Comparison of ENCODE assay signal across 8 cellular contexts in genomic region chr10:73590881-73591577, GRCh38. TPM values are rescaled to one million over a fixed set of nuclear protein-coding genes. Genes with fewer than 3 reads are reported as not detected.
DNase-seq lines count a peak whose midpoint lies in the region; TF ChIP-seq lines count a peak whose summit lies in the region.

Gene USP54 (minus strand): TSS chr10:73591342. CDS start chr10:73575658, 15,684 bp downstream.

- H3K4me3 ChIP-seq in esophagus muscularis mucosa (peak within 1 kb of the TSS in 1 of 4 donors; percentile 11), mucosa of rectum (ENCODE audit: low read length in 2 of 2) (peak within 1 kb of the TSS; percentile 55 to 60)

- H3K27me3 ChIP-seq in esophagus muscularis mucosa: no peaks in the 10 kb centered on the region
- no peaks in the 10 kb centered on the region for H3K27me3 ChIP-seq in mucosa of rectum (ENCODE audit: control insufficient read depth in 2 of 2, insufficient read depth in 2 of 2, low read length in 2 of 2)

- H3K36me3 ChIP-seq in esophagus muscularis mucosa: no peaks in the 10 kb centered on the region
- no peaks in the 10 kb centered on the region for H3K36me3 ChIP-seq in mucosa of rectum (ENCODE audit: control insufficient read depth in 2 of 2, insufficient read depth in 2 of 2, low read length in 2 of 2)

- CTCF ChIA-PET in activated naive CD4-positive, alpha-beta T cell treated with anti-CD3 and anti-CD28 coated beads for 36 hours (lab: Charles Lee): interaction anchor here (0.6 to 1.8 kb wide), 2 partner anchors 53 to 141 kb away, joined by 4 to 6 read pairs; no protein-coding TSS in a partner anchor

- H3K9me3 ChIP-seq in esophagus muscularis mucosa (no peaks in the 10 kb centered on the region), mucosa of rectum (ENCODE audit: control insufficient read depth in 2 of 2, low read length in 2 of 2) (no peaks in the 10 kb centered on the region)

- intact Hi-C loops in activated naive CD4-positive, alpha-beta T cell treated with anti-CD3 and anti-CD28 coated beads for 36 hours (cut with micrococcal nuclease): loop anchor here (1.0 to 5.0 kb wide), 3 partner anchors 34 to 179 kb away; partner anchors contain the start of genes ANXA7 and MYOZ1
- intact Hi-C loops in esophagus muscularis mucosa (cut with DNase I): no loop called here

- peak within 1 kb of the TSS; percentile 71 for H3K27ac Mint-ChIP-seq in activated naive CD4-positive, alpha-beta T cell treated with anti-CD3 and anti-CD28 coated beads for 36 hours
- peak within 1 kb of the TSS; percentile 64 for H3K27ac Mint-ChIP-seq in T-helper 2 cell treated with Interferon-gamma antibody and Interleukin-4, amounts not matched to agents 5 μg/mL and 100 μg/mL, for 36 hours

- TF ChIP-seq CTCF in esophagus muscularis mucosa (IDR thresholded peaks at IDR 0.05): no peak

- peak within 1 kb of the TSS; percentile 44 for H3K4me3 Mint-ChIP-seq in activated naive CD4-positive, alpha-beta T cell treated with anti-CD3 and anti-CD28 coated beads for 36 hours
- H3K4me3 Mint-ChIP-seq in T-helper 2 cell treated with Interferon-gamma antibody and Interleukin-4, amounts not matched to agents 5 μg/mL and 100 μg/mL, for 36 hours: peak within 1 kb of the TSS; percentile 76

- H3K27me3 Mint-ChIP-seq in activated naive CD4-positive, alpha-beta T cell treated with anti-CD3 and anti-CD28 coated beads for 36 hours (ENCODE audit: low read depth): no peaks in the 10 kb centered on the region
- H3K27me3 Mint-ChIP-seq in T-helper 2 cell treated with Interferon-gamma antibody and Interleukin-4, amounts not matched to agents 5 μg/mL and 100 μg/mL, for 36 hours (ENCODE audit: low read depth): peaks cover 6% of the 10 kb centered on the region

- 62% methylated on average over 4 of the region's 4 CpGs for WGBS in esophagus muscularis mucosa

- DNase-seq in activated naive CD4-positive, alpha-beta T cell treated with anti-CD3 and anti-CD28 coated beads for 36 hours: peak; percentile 17
- DNase-seq in activated naive CD4-positive, alpha-beta T cell treated with anti-CD3 and anti-CD28 coated beads, Interleukin-2, amount 50 U/mL, for 16 hours: no peak
- DNase-seq in T-helper 2 cell treated with Interferon-gamma antibody and Interleukin-4, amounts not matched to agents 5 μg/mL and 100 μg/mL, for 36 hours (ENCODE audit: low spot score): no peak
- DNase-seq in esophagus muscularis mucosa (ENCODE audit: extremely low spot score) (no peak), ureter (ENCODE audit: low spot score) (no peak), HuH-7.5 (ENCODE audit: low spot score) (no peak), NCI-H446 (lab: John Stamatoyannopoulos, UW) (no peak)

- no peak for TF ChIP-seq EP300 in esophagus muscularis mucosa (IDR thresholded peaks at IDR 0.05)

- H3K4me1 ChIP-seq in esophagus muscularis mucosa (peaks cover 26 to 37% (median 31%) of the 10 kb centered on the region in 4 donors), mucosa of rectum (ENCODE audit: control insufficient read depth in 2 of 2, insufficient read depth in 2 of 2, low read length in 2 of 2) (peaks cover 20 to 42% of the 10 kb centered on the region in 2 donors)

- H3K4me1 Mint-ChIP-seq in activated naive CD4-positive, alpha-beta T cell treated with anti-CD3 and anti-CD28 coated beads for 36 hours (ENCODE audit: low read depth): peaks cover 17% of the 10 kb centered on the region
- H3K4me1 Mint-ChIP-seq in T-helper 2 cell treated with Interferon-gamma antibody and Interleukin-4, amounts not matched to agents 5 μg/mL and 100 μg/mL, for 36 hours (ENCODE audit: low read depth): peaks cover 14% of the 10 kb centered on the region

- H3K36me3 Mint-ChIP-seq in activated naive CD4-positive, alpha-beta T cell treated with anti-CD3 and anti-CD28 coated beads for 36 hours (ENCODE audit: low read depth): no peaks in the 10 kb centered on the region
- no peaks in the 10 kb centered on the region for H3K36me3 Mint-ChIP-seq in T-helper 2 cell treated with Interferon-gamma antibody and Interleukin-4, amounts not matched to agents 5 μg/mL and 100 μg/mL, for 36 hours (ENCODE audit: low read depth)

- H3K27ac ChIP-seq in esophagus muscularis mucosa (replicated peaks in 1 of 4) (peak within 1 kb of the TSS; percentile 10 to 43 (median 26)), mucosa of rectum (ENCODE audit: low read depth in 2 of 2, low read length in 2 of 2) (peak within 1 kb of the TSS; percentile 87 to 94)

- peak within 1 kb of the TSS; percentile 72 to 79 for H3K9ac ChIP-seq in mucosa of rectum (ENCODE audit: low read depth in 1 of 2, low read length in 2 of 2)

- H3K9me3 Mint-ChIP-seq in activated naive CD4-positive, alpha-beta T cell treated with anti-CD3 and anti-CD28 coated beads for 36 hours: no peaks in the 10 kb centered on the region
- H3K9me3 Mint-ChIP-seq in T-helper 2 cell treated with Interferon-gamma antibody and Interleukin-4, amounts not matched to agents 5 μg/mL and 100 μg/mL, for 36 hours: no peaks in the 10 kb centered on the region

- no peak for TF ChIP-seq POLR2A in esophagus muscularis mucosa (IDR thresholded peaks at IDR 0.05; ENCODE audit: low read depth)

RNA-seq across cellular contexts. Expression of gene USP54, which starts in this region (rescaled TPM):
- 1 to 10 TPM; 3.5 to 3.8 TPM for total RNA-seq in activated naive CD4-positive, alpha-beta T cell treated with anti-CD3 and anti-CD28 coated beads for 36 hours
- total RNA-seq in esophagus muscularis mucosa: 10 to 100 TPM; 45.6 to 54.8 (median 46.7) TPM
- total RNA-seq in ureter: 124 TPM

Comparison
In these comparisons a context has a peak if more than half of its experiments do, and no peak if none do; other contexts are left out.
1. RNA of gene USP54 (total RNA-seq): 124 TPM in ureter (single experiment) and 45.6 to 54.8 TPM in esophagus muscularis mucosa; 3.5 to 3.8 TPM in activated naive CD4-positive, alpha-beta T cell treated with anti-CD3 and anti-CD28 coated beads for 36 hours; every median in the first group is over 4 times any median in the second.